25 cellular contexts compared by ENCODE assay signal in the genomic region with DNA sequence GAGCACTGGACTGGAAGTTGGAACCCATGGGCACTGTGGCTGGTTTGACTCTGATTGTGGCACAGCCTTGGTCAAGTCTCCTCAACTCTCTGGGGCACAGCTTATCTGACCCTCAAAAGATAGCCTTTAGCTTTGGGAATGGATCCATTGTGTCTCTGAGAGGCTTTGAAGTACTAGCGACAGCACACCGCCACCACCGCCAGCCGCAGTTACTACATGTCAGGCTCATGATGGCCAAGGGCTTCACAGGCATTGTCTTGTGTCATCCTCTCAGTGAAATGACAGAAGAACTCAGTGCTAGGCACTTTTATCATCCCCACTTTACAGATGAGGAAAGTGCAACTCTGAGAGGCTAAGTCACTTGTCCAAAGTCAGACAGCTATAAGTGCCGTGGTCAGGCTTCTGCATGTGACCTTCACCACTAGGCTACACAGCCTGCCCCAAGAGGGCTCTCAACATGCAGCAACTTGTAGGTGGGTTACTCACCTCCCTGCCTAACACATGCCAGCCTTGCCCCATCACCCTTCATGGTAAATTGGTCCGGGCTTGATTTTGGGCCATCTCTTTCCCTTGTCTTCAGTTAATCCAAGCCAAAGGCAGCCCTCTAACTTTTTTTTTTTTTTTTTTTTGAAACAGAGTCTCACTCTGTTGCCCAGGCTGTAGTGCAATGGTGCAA. TPM values are rescaled to one million over a fixed set of nuclear protein-coding genes. Genes with fewer than 3 reads are reported as not detected.
A peak's percentile ranks its signal among the peaks of the same experiment; 100 is the strongest.
DNase-seq lines count a peak whose midpoint lies in the region; ATAC-seq, FAIRE-seq and TF ChIP-seq lines count a peak whose summit lies in the region.
"Had no signal": no experiment of that assay in that cellular context is flagged by ENCODE, and none has a peak within 500 bp of the region (broad histone marks: within the 10 kb centered on the region; RNA-seq: fewer than 3 reads in every experiment).

No MANE protein-coding gene starts in this region.

- H3K4me3 ChIP-seq in breast epithelium, result no peak overlapping the region
- H3K4me3 ChIP-seq in bronchial epithelial cell (ENCODE audit: low read depth, low read length), result no peak overlapping the region
- H3K4me3 ChIP-seq in prostate gland, result no peak overlapping the region
- H3K4me3 ChIP-seq: BLaER1 treated with 17β-estradiol and CSF1 and Interleukin-3, amounts not matched to agents 10 nM and 100 nM had no signal

- BruUV-seq in MCF 10A (replicated peaks; lab: Mats Ljungman, UMichigan), result no TSS peak

- FAIRE-seq in bronchial epithelial cell (lab: Jason Lieb, UNC), result no peak
- FAIRE-seq: A204.1, D721Med, GM12891 had no signal

- H3K27me3 ChIP-seq in breast epithelium, result no peaks in the 10 kb centered on the region
- H3K27me3 ChIP-seq in bronchial epithelial cell (ENCODE audit: control insufficient read depth, insufficient read depth, low read length), result peaks cover 2% of the 10 kb centered on the region
- no peaks in the 10 kb centered on the region for H3K27me3 ChIP-seq in prostate gland (replicated peaks; ENCODE audit: insufficient read depth)
- H3K27me3 ChIP-seq: BE2C; BLaER1 treated with 17β-estradiol and CSF1 and Interleukin-3, amounts not matched to agents 10 nM and 100 nM had no signal

- WGBS in prostate gland, result 92% methylated on average over 6 of the region's 6 CpGs

- TF ChIP-seq POLR2A in breast epithelium (IDR thresholded peaks at IDR 0.05), result no peak
- no peak for TF ChIP-seq POLR2A in prostate gland (IDR thresholded peaks at IDR 0.05)

- H3K27me3 Mint-ChIP-seq in MCF 10A (ENCODE audit: insufficient read depth, unreplicated experiment), result peaks cover 19% of the 10 kb centered on the region
- H3K27me3 Mint-ChIP-seq: CD4-positive, alpha-beta T cell had no signal

- intact Hi-C loops in MCF 10A (cut with micrococcal nuclease), result no loop called here
- intact Hi-C loops in breast epithelium (cut with DNase I; ENCODE audit: low total_unique reads), result no loop called here
- intact Hi-C loops in prostate gland (cut with DNase I), result no loop called here

- no peak for ATAC-seq in HG03095 (IDR thresholded peaks at IDR 0.05; ENCODE audit: unreplicated experiment)
- no peak for ATAC-seq in SK-N-SH treated with all-trans-retinoic acid at 6 μM for 48 hours

- DNase-seq in MCF 10A (ENCODE audit: unreplicated experiment) (peak; percentile 11), breast epithelium (ENCODE audit: low spot score in 2 of 2) (no peak), bronchial epithelial cell (ENCODE audit: low read depth) (peak; percentile 61), epithelial cell of prostate (ENCODE audit: low read depth, low spot score) (peak; percentile 6), prostate gland (ENCODE audit: low spot score) (no peak), ACHN (no peak)
- DNase-seq: AML-193; BE2C; CD4-positive, alpha-beta T cell; CD8-positive, alpha-beta memory T cell; DMS 273 treated with DMSO at 0.1 percent for 48 hours; DMS79; EL; GF-D8; GOT3; H7; HCEC 1CT had no signal

- H3K27ac Mint-ChIP-seq in MCF 10A (ENCODE audit: low read depth, unreplicated experiment), result no peak overlapping the region
- H3K27ac Mint-ChIP-seq: CD14-positive monocyte; CD4-positive, alpha-beta T cell; CD8-positive, alpha-beta memory T cell had no signal

- CTCF ChIA-PET in MCF 10A (lab: Yijun Ruan, JAX), result interaction anchor here (1.0 kb wide), 1 partner anchor 33 kb away, joined by 3 read pairs; no protein-coding TSS in a partner anchor

- in situ Hi-C loops in ACHN (cut with HindIII; ENCODE audit: low pct_ligation_motif_present, low pct_unique_long_range_greater_than_20kb, low sequenced_read_pairs), result no loop called here

- POLR2A ChIA-PET in MCF 10A (lab: Yijun Ruan, JAX), result no interaction called here

- H3K4me1 Mint-ChIP-seq in MCF 10A (ENCODE audit: insufficient read depth, unreplicated experiment), result no peaks in the 10 kb centered on the region
- H3K4me1 Mint-ChIP-seq: CD8-positive, alpha-beta memory T cell had no signal

- no peaks in the 10 kb centered on the region for H3K9me3 ChIP-seq in breast epithelium
- H3K9me3 ChIP-seq in prostate gland, result no peaks in the 10 kb centered on the region
- H3K9me3 ChIP-seq: BE2C; BLaER1 treated with 17β-estradiol and CSF1 and Interleukin-3, amounts not matched to agents 10 nM and 100 nM had no signal

- no peaks in the 10 kb centered on the region for H3K36me3 Mint-ChIP-seq in MCF 10A (ENCODE audit: insufficient read depth, unreplicated experiment)
- H3K36me3 Mint-ChIP-seq: CD8-positive, alpha-beta memory T cell had no signal

- H3K4me3 Mint-ChIP-seq in MCF 10A (ENCODE audit: unreplicated experiment), result no peak overlapping the region
- H3K4me3 Mint-ChIP-seq: CD14-positive monocyte; CD4-positive, alpha-beta T cell; CD8-positive, alpha-beta memory T cell had no signal

- H3K4me1 ChIP-seq in breast epithelium, result no peaks in the 10 kb centered on the region
- H3K4me1 ChIP-seq in prostate gland (replicated peaks), result no peaks in the 10 kb centered on the region
- H3K4me1 ChIP-seq: BE2C had no signal

- H3K27ac ChIP-seq in breast epithelium (no peak overlapping the region), epithelial cell of prostate (no peak overlapping the region), prostate gland (no peak overlapping the region)
- H3K27ac ChIP-seq: 22Rv1; BLaER1 treated with 17β-estradiol and CSF1 and Interleukin-3, amounts not matched to agents 10 nM and 100 nM had no signal

- TF ChIP-seq CTCF in MCF 10A (IDR thresholded peaks at IDR 0.05; ENCODE audit: unreplicated experiment), result no peak
- TF ChIP-seq CTCF in breast epithelium (IDR thresholded peaks at IDR 0.05), result no peak
- TF ChIP-seq CTCF in bronchial epithelial cell (IDR thresholded peaks at IDR 0.05; ENCODE audit: insufficient read depth, low read length, severe bottlenecking), result no peak
- TF ChIP-seq CTCF in prostate gland (IDR thresholded peaks at IDR 0.05), result no peak

- no peaks in the 10 kb centered on the region for H3K36me3 ChIP-seq in breast epithelium
- no peaks in the 10 kb centered on the region for H3K36me3 ChIP-seq in bronchial epithelial cell (ENCODE audit: control insufficient read depth, insufficient read depth, low read length)
- no peaks in the 10 kb centered on the region for H3K36me3 ChIP-seq in prostate gland
- H3K36me3 ChIP-seq: BE2C; BLaER1 treated with 17β-estradiol and CSF1 and Interleukin-3, amounts not matched to agents 10 nM and 100 nM had no signal

- H3K9me3 Mint-ChIP-seq in MCF 10A (ENCODE audit: unreplicated experiment), result no peaks in the 10 kb centered on the region
- H3K9me3 Mint-ChIP-seq: CD4-positive, alpha-beta T cell; CD8-positive, alpha-beta memory T cell had no signal

TF ChIP-seq in SK-N-SH treated with all-trans-retinoic acid at 6 μM for 48 hours, 23 proteins besides CTCF, POLR2A, EP300 and RAD21 (continues in another document):
- TF ChIP-seq, protein P1, sequence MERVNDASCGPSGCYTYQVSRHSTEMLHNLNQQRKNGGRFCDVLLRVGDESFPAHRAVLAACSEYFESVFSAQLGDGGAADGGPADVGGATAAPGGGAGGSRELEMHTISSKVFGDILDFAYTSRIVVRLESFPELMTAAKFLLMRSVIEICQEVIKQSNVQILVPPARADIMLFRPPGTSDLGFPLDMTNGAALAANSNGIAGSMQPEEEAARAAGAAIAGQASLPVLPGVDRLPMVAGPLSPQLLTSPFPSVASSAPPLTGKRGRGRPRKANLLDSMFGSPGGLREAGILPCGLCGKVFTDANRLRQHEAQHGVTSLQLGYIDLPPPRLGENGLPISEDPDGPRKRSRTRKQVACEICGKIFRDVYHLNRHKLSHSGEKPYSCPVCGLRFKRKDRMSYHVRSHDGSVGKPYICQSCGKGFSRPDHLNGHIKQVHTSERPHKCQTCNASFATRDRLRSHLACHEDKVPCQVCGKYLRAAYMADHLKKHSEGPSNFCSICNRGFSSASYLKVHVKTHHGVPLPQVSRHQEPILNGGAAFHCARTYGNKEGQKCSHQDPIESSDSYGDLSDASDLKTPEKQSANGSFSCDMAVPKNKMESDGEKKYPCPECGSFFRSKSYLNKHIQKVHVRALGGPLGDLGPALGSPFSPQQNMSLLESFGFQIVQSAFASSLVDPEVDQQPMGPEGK (CRISPR knock-in tag; IDR thresholded peaks at IDR 0.05; ENCODE audit: borderline replicate concordance), result no peak
- TF ChIP-seq ARNTL (CRISPR knock-in tag; IDR thresholded peaks at IDR 0.05; ENCODE audit: borderline replicate concordance, low read depth) (no peak), ISL1 (CRISPR knock-in tag; IDR thresholded peaks at IDR 0.05) (no peak), ZC3H10 (CRISPR knock-in tag; IDR thresholded peaks at IDR 0.05) (no peak), ZFP30 (CRISPR knock-in tag; IDR thresholded peaks at IDR 0.05) (no peak), OSR1 (CRISPR knock-in tag; IDR thresholded peaks at IDR 0.05) (no peak), SNAI2 (CRISPR knock-in tag; IDR thresholded peaks at IDR 0.05) (no peak), TOX (CRISPR knock-in tag; IDR thresholded peaks at IDR 0.05; ENCODE audit: borderline replicate concordance) (no peak), ZNF565 (CRISPR knock-in tag; conservative IDR thresholded peaks at IDR 0.05; ENCODE audit: low read depth) (no peak), RARB (CRISPR knock-in tag; IDR thresholded peaks at IDR 0.05) (no peak), ZNF70 (CRISPR knock-in tag; IDR thresholded peaks at IDR 0.05) (no peak), ESRRG (CRISPR knock-in tag; IDR thresholded peaks at IDR 0.05) (no peak)

RNA-seq across cellular contexts. Expression of gene C10orf105, which starts 44.1 kb away (rescaled TPM):
- total RNA-seq in MCF 10A (2022) (not detected in 2 replicates), breast epithelium (under 1 TPM in 2 of 3 donors, not detected in 1; under 0.01 to 0.29 TPM), bronchial epithelial cell (not detected in 2 replicates), prostate gland (under 1 TPM in 1 of 2 donors, not detected in 1; 0.11 TPM)

Comparison
In these comparisons a context has a peak if more than half of its experiments do, and no peak if none do; other contexts are left out.
1. DNase-seq: peak in MCF 10A (single experiment), bronchial epithelial cell (single experiment) and epithelial cell of prostate (single experiment); none in breast epithelium (0 of 2), prostate gland (single experiment) and ACHN (single experiment).